Comparison of ENCODE assay signal across 11 cellular contexts in the genomic region with DNA sequence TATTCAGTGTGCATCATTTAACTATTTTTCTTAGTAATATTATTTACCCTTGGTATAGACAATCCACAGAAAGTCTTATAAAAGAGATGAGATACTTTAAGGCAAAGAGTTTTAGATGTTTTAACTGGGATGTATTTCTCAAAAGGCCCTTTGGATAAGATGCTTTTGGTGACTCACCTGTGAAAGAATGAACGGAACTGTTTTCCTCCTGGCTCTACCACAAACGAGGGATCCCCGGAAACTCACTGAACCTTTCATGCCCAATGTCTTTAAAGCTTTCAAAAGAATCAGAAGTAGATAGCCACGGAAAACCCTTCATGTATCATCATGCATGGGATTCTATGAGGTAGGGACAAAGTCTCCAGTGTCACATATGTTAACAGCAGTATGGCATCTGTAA. TPM values are rescaled to one million over a fixed set of nuclear protein-coding genes. Genes with fewer than 3 reads are reported as not detected.
DNase-seq lines count a peak whose midpoint lies in the region; ATAC-seq and TF ChIP-seq lines count a peak whose summit lies in the region.
"Had no signal": no experiment of that assay in that cellular context is flagged by ENCODE, and none has a peak within 500 bp of the region (broad histone marks: within the 10 kb centered on the region; RNA-seq: fewer than 3 reads in every experiment).

No MANE protein-coding gene starts in this region.

- H3K4me1 Mint-ChIP-seq in CD4-positive, alpha-beta memory T cell = peaks cover 38 to 69% (median 47%) of the 10 kb centered on the region in 4 donors
- peaks cover 44% of the 10 kb centered on the region in 2 donors for H3K4me1 Mint-ChIP-seq in natural killer cell treated with Interleukin-12 subunit alpha and Interleukin-12 subunit beta and Interleukin-15 and Interleukin-18, amount 100 ng/mL, for 72 hours (ENCODE audit: low read depth in 2 of 2)

- ATAC-seq in natural killer cell treated with Interleukin-12 subunit alpha and Interleukin-12 subunit beta and Interleukin-15 and Interleukin-18, amount 100 ng/mL, for 72 hours = no peak
- ATAC-seq in HG03460 (IDR thresholded peaks at IDR 0.05; ENCODE audit: unreplicated experiment) (no peak), GM21423 (IDR thresholded peaks at IDR 0.05; ENCODE audit: unreplicated experiment) (no peak), GM19397 (IDR thresholded peaks at IDR 0.05; ENCODE audit: unreplicated experiment) (no peak)
- ATAC-seq: left colon, sciatic nerve had no signal

- no peak for TF ChIP-seq CTCF in LNCaP clone FGC (IDR thresholded peaks at IDR 0.05; ENCODE audit: control insufficient read depth, extremely low read depth, insufficient read depth)

- no peaks in the 10 kb centered on the region for H3K36me3 ChIP-seq in CD4-positive, alpha-beta memory T cell (ENCODE audit: insufficient read depth, low read length)

- H3K27me3 ChIP-seq in CD4-positive, alpha-beta memory T cell (ENCODE audit: insufficient read depth, low read length) = no peaks in the 10 kb centered on the region

- no peak for DNase-seq in CD4-positive, alpha-beta memory T cell
- DNase-seq in LNCaP clone FGC (ENCODE audit: low read depth) = no peak
- peak; percentile 31 for DNase-seq in astrocyte of the hippocampus (ENCODE audit: low read depth, low spot score)
- DNase-seq in natural killer cell treated with Interleukin-12 subunit alpha and Interleukin-12 subunit beta and Interleukin-15 and Interleukin-18, amount 100 ng/mL, for 72 hours (ENCODE audit: low spot score) = no peak
- DNase-seq in SKM-1 (lab: John Stamatoyannopoulos, UW; ENCODE audit: unreplicated experiment) = no peak
- DNase-seq: activated effector memory CD4-positive, alpha-beta T cell treated with anti-CD3 and anti-CD28 coated beads, Interleukin-2, amount 50 U/mL, for 16 hours; left colon had no signal

- peak overlapping the region in 1 of 2 donors; percentile 84 for H3K4me3 ChIP-seq in CD4-positive, alpha-beta memory T cell (ENCODE audit: low read length in 2 of 2)
- H3K4me3 ChIP-seq in LNCaP clone FGC (ENCODE audit: low read depth, low read length) = peak overlapping the region; percentile 83; the same call in 1 of the 2 replicates

- H3K9me3 Mint-ChIP-seq in CD4-positive, alpha-beta memory T cell = no peaks in the 10 kb centered on the region
- no peaks in the 10 kb centered on the region for H3K9me3 Mint-ChIP-seq in natural killer cell treated with Interleukin-12 subunit alpha and Interleukin-12 subunit beta and Interleukin-15 and Interleukin-18, amount 100 ng/mL, for 72 hours

- H3K4me1 ChIP-seq in CD4-positive, alpha-beta memory T cell (ENCODE audit: insufficient read depth, low read length) = peaks cover 38% of the 10 kb centered on the region

- intact Hi-C loops in CD4-positive, alpha-beta memory T cell (cut with micrococcal nuclease) = loop anchor here (5.0 to 10.0 kb wide), 3 partner anchors 182 to 438 kb away; a partner anchor contains a TSS

- peak overlapping the region; percentile 87 to 100 (median 100) for H3K4me3 Mint-ChIP-seq in CD4-positive, alpha-beta memory T cell
- peak overlapping the region; percentile 98 for H3K4me3 Mint-ChIP-seq in natural killer cell treated with Interleukin-12 subunit alpha and Interleukin-12 subunit beta and Interleukin-15 and Interleukin-18, amount 100 ng/mL, for 72 hours

- H3K9me3 ChIP-seq in CD4-positive, alpha-beta memory T cell (ENCODE audit: control insufficient read depth in 1 of 2, low read length in 2 of 2) = no peaks in the 10 kb centered on the region

- CTCF ChIA-PET in CD4-positive, alpha-beta memory T cell (lab: Charles Lee; ENCODE audit: partially characterized antibody) = no interaction called here

- H3K27ac Mint-ChIP-seq in CD4-positive, alpha-beta memory T cell = peak overlapping the region in 5 of 7 donors; percentile 14 to 86 (median 24)
- no peak overlapping the region for H3K27ac Mint-ChIP-seq in natural killer cell treated with Interleukin-12 subunit alpha and Interleukin-12 subunit beta and Interleukin-15 and Interleukin-18, amount 100 ng/mL, for 72 hours

- H3K27ac ChIP-seq in CD4-positive, alpha-beta memory T cell (ENCODE audit: low read depth, low read length) = no peak overlapping the region

- POLR2A ChIA-PET in CD4-positive, alpha-beta memory T cell (lab: Charles Lee; ENCODE audit: partially characterized antibody) = interaction anchor here (2.9 kb wide), 1 partner anchor 386 kb away, joined by 13 read pairs; no protein-coding TSS in a partner anchor

- H3K36me3 Mint-ChIP-seq in CD4-positive, alpha-beta memory T cell = peaks cover 13 to 21% of the 10 kb centered on the region in 2 donors
- H3K36me3 Mint-ChIP-seq in natural killer cell treated with Interleukin-12 subunit alpha and Interleukin-12 subunit beta and Interleukin-15 and Interleukin-18, amount 100 ng/mL, for 72 hours = peaks cover 19% of the 10 kb centered on the region

- peaks cover 3% of the 10 kb centered on the region in 2 donors for H3K27me3 Mint-ChIP-seq in CD4-positive, alpha-beta memory T cell
- peaks cover 6 to 12% of the 10 kb centered on the region in 2 donors for H3K27me3 Mint-ChIP-seq in natural killer cell treated with Interleukin-12 subunit alpha and Interleukin-12 subunit beta and Interleukin-15 and Interleukin-18, amount 100 ng/mL, for 72 hours

RNA-seq across cellular contexts. Expression of a gene that starts 1.6 kb away (rescaled TPM):
- 10 to 100 TPM; 14.2 to 14.7 TPM for total RNA-seq in CD4-positive, alpha-beta memory T cell
- 1 to 10 TPM; 1.2 to 2.4 TPM for polyA plus RNA-seq in CD4-positive, alpha-beta memory T cell
- 1 to 10 TPM; 4.5 to 8.6 TPM for total RNA-seq in natural killer cell treated with Interleukin-12 subunit alpha and Interleukin-12 subunit beta and Interleukin-15 and Interleukin-18, amount 100 ng/mL, for 72 hours

Comparison
In these comparisons a context has a peak if more than half of its experiments do, and no peak if none do; other contexts are left out.
1. H3K27ac Mint-ChIP-seq: peak in CD4-positive, alpha-beta memory T cell (5 of 7); none in natural killer cell treated with Interleukin-12 subunit alpha and Interleukin-12 subunit beta and Interleukin-15 and Interleukin-18, amount 100 ng/mL, for 72 hours (0 of 2).